Comparison of ENCODE assay signal across 1 cellular context in the genomic region with DNA sequence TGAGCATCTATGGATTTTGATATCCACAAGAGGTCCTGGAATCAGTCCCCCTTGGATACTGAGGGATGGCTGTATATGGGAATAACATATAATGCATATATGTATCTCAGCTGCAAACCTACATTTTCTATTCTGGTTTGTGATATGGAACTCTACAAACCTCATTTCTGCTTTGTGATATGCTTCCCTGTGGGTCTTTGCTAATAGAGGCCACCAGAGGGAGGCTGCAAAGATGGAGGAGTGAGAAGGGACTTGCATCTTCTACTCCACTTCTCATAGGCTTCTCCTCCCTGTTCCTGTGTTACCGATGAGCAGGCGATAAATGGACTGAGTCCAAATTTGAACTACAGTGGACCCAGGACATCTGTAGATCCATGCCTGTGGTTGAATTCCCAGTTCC.
TF ChIP-seq lines count a peak whose summit lies in the region.

No MANE protein-coding gene starts in this region.

TF ChIP-seq in IMR-90, 13 proteins besides CTCF, POLR2A, EP300 and RAD21 (continued from another document):
- TF ChIP-seq USF2 (IDR thresholded peaks at IDR 0.05; ENCODE audit: low read depth, low read length) (no peak), CHD1 (IDR thresholded peaks at IDR 0.05; ENCODE audit: low read depth, low read length) (no peak), RFX5 (IDR thresholded peaks at IDR 0.05; ENCODE audit: low read depth, low read length) (no peak)
